Comparison of ENCODE assay signal across 22 cellular contexts in genomic region chr9:81632599-81632998, GRCh38. TPM values are rescaled to one million over a fixed set of nuclear protein-coding genes. Genes with fewer than 3 reads are reported as not detected.
A peak's percentile ranks its signal among the peaks of the same experiment; 100 is the strongest.
DNase-seq lines count a peak whose midpoint lies in the region; ATAC-seq, FAIRE-seq and TF ChIP-seq lines count a peak whose summit lies in the region.
"Had no signal": no experiment of that assay in that cellular context is flagged by ENCODE, and none has a peak within 500 bp of the region (broad histone marks: within the 10 kb centered on the region; RNA-seq: fewer than 3 reads in every experiment).

No MANE protein-coding gene starts in this region.

- H3K36me3 Mint-ChIP-seq in osteocyte (ENCODE audit: unreplicated experiment) = peaks cover 43% of the 10 kb centered on the region
- H3K36me3 Mint-ChIP-seq in activated naive CD8-positive, alpha-beta T cell treated with anti-CD3 and anti-CD28 coated beads, Interleukin-2, amount 50 U/mL, for 24 hours (ENCODE audit: low read depth) = no peaks in the 10 kb centered on the region
- H3K36me3 Mint-ChIP-seq: T-cell had no signal

- H3K4me3 ChIP-seq in SK-N-SH (ENCODE audit: low read depth in 2 of 2, low read length in 1 of 2) (no peak overlapping the region; a peak in 1 of 4 replicates), kidney (ENCODE audit: low read length in 2 of 2) (no peak overlapping the region)
- H3K4me3 ChIP-seq: body of pancreas, PC-9 had no signal

- no peaks in the 10 kb centered on the region for H3K27me3 Mint-ChIP-seq in osteocyte (ENCODE audit: unreplicated experiment)
- H3K27me3 Mint-ChIP-seq in activated naive CD8-positive, alpha-beta T cell treated with anti-CD3 and anti-CD28 coated beads, Interleukin-2, amount 50 U/mL, for 24 hours = no peaks in the 10 kb centered on the region
- H3K27me3 Mint-ChIP-seq: activated B cell treated with CpG ODN at 0.5 μM for 24 hours had no signal

- POLR2A ChIA-PET in SK-N-SH (lab: Yijun Ruan, JAX) = no interaction called here

- H3K9me2 ChIP-seq in SK-N-SH = no peaks in the 10 kb centered on the region

- no peak for FAIRE-seq in kidney (lab: Jason Lieb, UNC)
- FAIRE-seq: GM12891, keratinocyte had no signal

- H2AFZ ChIP-seq in SK-N-SH (ENCODE audit: low read depth) = no peak overlapping the region
- H2AFZ ChIP-seq: parathyroid adenoma, PC-9 had no signal

- H3K9me3 ChIP-seq in SK-N-SH (no peaks in the 10 kb centered on the region), kidney (ENCODE audit: control insufficient read depth in 1 of 2, low read length in 2 of 2) (no peaks in the 10 kb centered on the region)
- H3K9me3 ChIP-seq: body of pancreas had no signal

- intact Hi-C loops in Right ventricle myocardium superior (cut with DNase I) = no loop called here
- intact Hi-C loops in kidney (cut with DNase I) = no loop called here

- H3K36me3 ChIP-seq in SK-N-SH (replicated peaks in 1 of 2; ENCODE audit: control insufficient read depth in 1 of 2, insufficient read depth in 2 of 2, low read length in 1 of 2) = peaks cover 2 to 4% of the 10 kb centered on the region in 2 experiments
- peaks cover 0 to 2% of the 10 kb centered on the region in 2 donors for H3K36me3 ChIP-seq in kidney (ENCODE audit: control insufficient read depth in 1 of 2, insufficient read depth in 2 of 2, low read length in 2 of 2)

- no peaks in the 10 kb centered on the region; the same call in 1 of the 2 replicates for H3K79me2 ChIP-seq in SK-N-SH (ENCODE audit: insufficient read depth)
- H3K79me2 ChIP-seq: parathyroid adenoma had no signal

- no peak for ATAC-seq in activated naive CD8-positive, alpha-beta T cell treated with anti-CD3 and anti-CD28 coated beads, Interleukin-2, amount 50 U/mL, for 24 hours
- ATAC-seq in Right ventricle myocardium superior (ENCODE audit: poor library complexity) = no peak
- ATAC-seq: body of pancreas; stimulated activated naive CD8-positive, alpha-beta T cell treated with anti-CD3 and anti-CD28 coated beads, Interleukin-15, Interleukin-2, amounts not matched to agents 100 U/mL and 50 U/mL, for 24 hours; T-cell had no signal

- H3K27me3 ChIP-seq in SK-N-SH (ENCODE audit: insufficient read depth) = no peaks in the 10 kb centered on the region
- H3K27me3 ChIP-seq: body of pancreas had no signal

- TF ChIP-seq EP300 in SK-N-SH (IDR thresholded peaks at IDR 0.05; ENCODE audit: borderline replicate concordance in 1 of 2, low read depth in 1 of 2, low read length in 1 of 2) = peak in 1 of 2 experiments; percentile 26; a peak in 1 of 4 replicates

- peaks cover 36% of the 10 kb centered on the region for H3K4me1 Mint-ChIP-seq in osteocyte (ENCODE audit: unreplicated experiment)
- no peaks in the 10 kb centered on the region for H3K4me1 Mint-ChIP-seq in activated naive CD8-positive, alpha-beta T cell treated with anti-CD3 and anti-CD28 coated beads, Interleukin-2, amount 50 U/mL, for 24 hours
- H3K4me1 Mint-ChIP-seq: T-cell had no signal

- H3K27ac ChIP-seq in SK-N-SH (ENCODE audit: low read depth in 2 of 2, low read length in 1 of 2) (peak overlapping the region; percentile 41 to 89; a peak in 3 of 4 replicates), kidney (ENCODE audit: low read depth in 2 of 2, low read length in 2 of 2) (no peak overlapping the region)
- H3K27ac ChIP-seq: body of pancreas, parathyroid adenoma, PC-9 had no signal

- H3K4me3 Mint-ChIP-seq in osteocyte (ENCODE audit: unreplicated experiment) = no peak overlapping the region
- no peak overlapping the region for H3K4me3 Mint-ChIP-seq in activated naive CD8-positive, alpha-beta T cell treated with anti-CD3 and anti-CD28 coated beads, Interleukin-2, amount 50 U/mL, for 24 hours
- H3K4me3 Mint-ChIP-seq: activated B cell treated with CpG ODN at 0.5 μM for 24 hours, T-cell had no signal

- CTCF ChIA-PET in SK-N-SH (lab: Yijun Ruan, JAX) = no interaction called here

- WGBS in SK-N-SH (ENCODE audit: low lambda C conversion rate) = 43% methylated on average over 1 of the region's 1 CpG

- peak overlapping the region; percentile 16 for H3K4me2 ChIP-seq in SK-N-SH
- H3K4me2 ChIP-seq: PC-9 had no signal

- TF ChIP-seq CTCF in SK-N-SH (IDR thresholded peaks at IDR 0.05) (no peak), osteocyte (IDR thresholded peaks at IDR 0.05) (no peak), kidney (IDR thresholded peaks at IDR 0.05; ENCODE audit: borderline replicate concordance, extremely low read depth, insufficient read depth) (no peak)

- no peak for TF ChIP-seq RAD21 in SK-N-SH (IDR thresholded peaks at IDR 0.05; ENCODE audit: low read length)

- H3K9ac ChIP-seq in SK-N-SH = peak overlapping the region; percentile 70
- H3K9ac ChIP-seq in kidney (ENCODE audit: low read length in 2 of 2) = no peak overlapping the region
- H3K9ac ChIP-seq: parathyroid adenoma had no signal

- DNase-seq in ELR (ENCODE audit: low read depth) = peak; percentile 29
- no peak for DNase-seq in SK-N-SH
- DNase-seq in fibroblast of peridontal ligament (ENCODE audit: extremely low read depth) = peak; percentile 90
- DNase-seq in osteocyte (ENCODE audit: extremely low spot score, unreplicated experiment) = no peak
- no peak for DNase-seq in activated naive CD8-positive, alpha-beta T cell treated with anti-CD3 and anti-CD28 coated beads, Interleukin-2, amount 50 U/mL, for 24 hours
- no peak for DNase-seq in central memory CD4-positive, alpha-beta T cell
- DNase-seq in Right ventricle myocardium superior = no peak
- DNase-seq in kidney = no peak
- DNase-seq: activated B cell treated with CpG ODN at 0.5 μM for 24 hours; activated CD8-positive, alpha-beta memory T cell treated with anti-CD3 and anti-CD28 coated beads for 24 hours; body of pancreas; glutamatergic neuron; KG1; NCI-H1436; NCI-H510A treated with DMSO at 0.1 percent for 48 hours; stimulated activated CD4-positive, alpha-beta T cell treated with anti-CD3 and anti-CD28 coated beads, Interleukin-12 subunit alpha, Interleukin-12 subunit beta, amount 100 ng/mL, for 4 hours; stimulated activated naive CD8-positive, alpha-beta T cell treated with anti-CD3 and anti-CD28 coated beads, Interleukin-15, Interleukin-2, amounts not matched to agents 100 U/mL and 50 U/mL, for 24 hours; T-cell had no signal

- H3K27ac Mint-ChIP-seq in osteocyte (ENCODE audit: unreplicated experiment) = peak overlapping the region; percentile 51
- H3K27ac Mint-ChIP-seq in activated naive CD8-positive, alpha-beta T cell treated with anti-CD3 and anti-CD28 coated beads, Interleukin-2, amount 50 U/mL, for 24 hours = no peak overlapping the region
- H3K27ac Mint-ChIP-seq: T-cell had no signal

- peaks cover 17% of the 10 kb centered on the region for H3F3A ChIP-seq in SK-N-SH (replicated peaks; ENCODE audit: insufficient read depth)

- H3K4me1 ChIP-seq in SK-N-SH (ENCODE audit: control insufficient read depth in 1 of 2, insufficient read depth in 2 of 2, low read depth in 1 of 2, low read length in 1 of 2) = peaks cover 2 to 14% of the 10 kb centered on the region in 2 experiments; a peak in 2 of 4 replicates
- no peaks in the 10 kb centered on the region for H3K4me1 ChIP-seq in kidney (ENCODE audit: control insufficient read depth in 1 of 2, insufficient read depth in 1 of 2, low read depth in 1 of 2, low read length in 2 of 2)
- H3K4me1 ChIP-seq: parathyroid adenoma had no signal

- H4K20me1 ChIP-seq in SK-N-SH (ENCODE audit: insufficient read depth) = no peaks in the 10 kb centered on the region

- no peaks in the 10 kb centered on the region for H3K9me3 Mint-ChIP-seq in osteocyte (ENCODE audit: unreplicated experiment)
- H3K9me3 Mint-ChIP-seq in activated naive CD8-positive, alpha-beta T cell treated with anti-CD3 and anti-CD28 coated beads, Interleukin-2, amount 50 U/mL, for 24 hours = no peaks in the 10 kb centered on the region
- H3K9me3 Mint-ChIP-seq: activated B cell treated with CpG ODN at 0.5 μM for 24 hours, T-cell had no signal

TF ChIP-seq in SK-N-SH, 30 proteins besides CTCF, POLR2A, EP300 and RAD21 (continues in another document):
- peak; percentile 28; the same call in 1 of the 2 replicates for TF ChIP-seq POLR2AphosphoS5 (IDR thresholded peaks at IDR 0.05; ENCODE audit: low read depth, low read length)
- no peak for TF ChIP-seq RXRA (IDR thresholded peaks at IDR 0.05; ENCODE audit: borderline replicate concordance, low read depth)
- peak; percentile 43; the same call in 1 of the 2 replicates for TF ChIP-seq TCF12 (IDR thresholded peaks at IDR 0.05)
- no peak for TF ChIP-seq NRF1 (IDR thresholded peaks at IDR 0.05; ENCODE audit: low read depth, low read length)
- TF ChIP-seq REST (IDR thresholded peaks at IDR 0.05; ENCODE audit: low read depth, low read length) = no peak
- TF ChIP-seq EZH2phosphoT487 (IDR thresholded peaks at IDR 0.05; ENCODE audit: borderline replicate concordance, low read depth) = no peak

RNA-seq across cellular contexts. Expression of gene TLE1, which starts 56.7 kb away (rescaled TPM):
- polyA plus RNA-seq in SK-N-SH (2012; rRNA removed) (33.0 and 34.8 TPM in 2 replicates), kidney (ENCODE audit: insufficient read depth, low read depth, low replicate concordance) (10.8 TPM)
- polyA plus RNA-seq in SK-N-SH (2012; cell fraction: cytosol; rRNA removed) = 24.3 and 29.9 TPM in 2 replicates
- 24.9 and 32.3 TPM in 2 replicates for polyA plus RNA-seq in SK-N-SH (2012; cell fraction: nucleus; rRNA removed)
- total RNA-seq in osteocyte (60.6 and 61.3 TPM in 2 replicates), Right ventricle myocardium superior (9.7 TPM), kidney (52.5 TPM)

Comparison
In these comparisons a context has a peak if more than half of its experiments do, and no peak if none do; other contexts are left out.
1. DNase-seq: peak in ELR (single experiment) and fibroblast of peridontal ligament (single experiment); none in SK-N-SH (single experiment), osteocyte (single experiment), activated naive CD8-positive, alpha-beta T cell treated with anti-CD3 and anti-CD28 coated beads, Interleukin-2, amount 50 U/mL, for 24 hours (single experiment), central memory CD4-positive, alpha-beta T cell (single experiment), Right ventricle myocardium superior (single experiment) and kidney (single experiment).
2. H3K27ac ChIP-seq: peak in SK-N-SH (2 of 2); none in kidney (0 of 2).